In genomic region chr11:28836285-28837081, GRCh38 we compare ENCODE assay signal across 12 cellular contexts.
A peak's percentile ranks its signal among the peaks of the same experiment; 100 is the strongest.
DNase-seq lines count a peak whose midpoint lies in the region; ATAC-seq and TF ChIP-seq lines count a peak whose summit lies in the region.
"Had no signal": no experiment of that assay in that cellular context is flagged by ENCODE, and none has a peak within 500 bp of the region (broad histone marks: within the 10 kb centered on the region; RNA-seq: fewer than 3 reads in every experiment).

No MANE protein-coding gene starts in this region.

- H3K36me3 Mint-ChIP-seq in stimulated activated memory B cell treated with anti-CD40 and anti-IgM and Interleukin-4, amounts not matched to agents 10 μg/mL and 1 μg/mL and 100 μg/mL, for 72 hours, result no peaks in the 10 kb centered on the region

- H3K27me3 ChIP-seq in cardiac muscle cell (peaks cover 29% of the 10 kb centered on the region), heart right ventricle (no peaks in the 10 kb centered on the region), upper lobe of right lung (no peaks in the 10 kb centered on the region), stomach (no peaks in the 10 kb centered on the region)

- 37 to 44% methylated on average over 4 of the region's 4 CpGs for WGBS in heart right ventricle, 2 donors
- WGBS in stomach, 5 donors, result 30 to 49% (median 39%) methylated on average over 4 of the region's 4 CpGs

- peaks cover 6% of the 10 kb centered on the region for H3K4me1 ChIP-seq in cardiac muscle cell (ENCODE audit: low read depth)
- no peaks in the 10 kb centered on the region for H3K4me1 ChIP-seq in heart right ventricle
- no peaks in the 10 kb centered on the region for H3K4me1 ChIP-seq in upper lobe of right lung
- H3K4me1 ChIP-seq in stomach, result no peaks in the 10 kb centered on the region

- H3K4me1 Mint-ChIP-seq in stimulated activated memory B cell treated with anti-CD40 and anti-IgM and Interleukin-4, amounts not matched to agents 10 μg/mL and 1 μg/mL and 100 μg/mL, for 72 hours, result no peaks in the 10 kb centered on the region
- H3K4me1 Mint-ChIP-seq: B cell had no signal

- H3K4me3 ChIP-seq in cardiac muscle cell (no peak overlapping the region), heart right ventricle (no peak overlapping the region), upper lobe of right lung (no peak overlapping the region), stomach (no peak overlapping the region)

- intact Hi-C loops in heart right ventricle (cut with DNase I), result no loop called here
- intact Hi-C loops in upper lobe of right lung (cut with DNase I), result no loop called here
- intact Hi-C loops in Right ventricle myocardium superior (cut with DNase I), result no loop called here
- intact Hi-C loops in stomach (cut with DNase I; ENCODE audit: low total_unique reads), result no loop called here

- H3K9me3 ChIP-seq in cardiac muscle cell (ENCODE audit: low read depth), result no peaks in the 10 kb centered on the region
- H3K9me3 ChIP-seq in heart right ventricle, result no peaks in the 10 kb centered on the region
- H3K9me3 ChIP-seq in upper lobe of right lung, result no peaks in the 10 kb centered on the region
- no peaks in the 10 kb centered on the region for H3K9me3 ChIP-seq in stomach

- H3K27me3 Mint-ChIP-seq in stimulated activated memory B cell treated with anti-CD40 and anti-IgM and Interleukin-4, amounts not matched to agents 10 μg/mL and 1 μg/mL and 100 μg/mL, for 72 hours, result no peaks in the 10 kb centered on the region
- H3K27me3 Mint-ChIP-seq: B cell had no signal

- TF ChIP-seq CTCF in cardiac muscle cell (IDR thresholded peaks at IDR 0.05; ENCODE audit: low read depth, low read length), result no peak
- TF ChIP-seq CTCF in heart right ventricle (IDR thresholded peaks at IDR 0.05), result no peak
- TF ChIP-seq CTCF in upper lobe of right lung (IDR thresholded peaks at IDR 0.05), result no peak
- TF ChIP-seq CTCF in stomach (IDR thresholded peaks at IDR 0.05), result no peak

- H3K36me3 ChIP-seq in cardiac muscle cell, result no peaks in the 10 kb centered on the region
- H3K36me3 ChIP-seq in heart right ventricle, result no peaks in the 10 kb centered on the region
- no peaks in the 10 kb centered on the region for H3K36me3 ChIP-seq in upper lobe of right lung
- H3K36me3 ChIP-seq in stomach, result no peaks in the 10 kb centered on the region

- no peaks in the 10 kb centered on the region for H3K9me3 Mint-ChIP-seq in stimulated activated memory B cell treated with anti-CD40 and anti-IgM and Interleukin-4, amounts not matched to agents 10 μg/mL and 1 μg/mL and 100 μg/mL, for 72 hours
- H3K9me3 Mint-ChIP-seq: H9 had no signal

- no peak overlapping the region for H3K27ac Mint-ChIP-seq in stimulated activated memory B cell treated with anti-CD40 and anti-IgM and Interleukin-4, amounts not matched to agents 10 μg/mL and 1 μg/mL and 100 μg/mL, for 72 hours
- H3K27ac Mint-ChIP-seq: B cell had no signal

- DNase-seq in cardiac muscle cell (ENCODE audit: low read depth in 1 of 2, low spot score in 1 of 2) (peak; percentile 3 to 95), heart right ventricle (no peak), SW 1271 (lab: John Stamatoyannopoulos, UW) (peak; percentile 98 to 99), glomerular visceral epithelial cell (ENCODE audit: extremely low spot score) (peak; percentile 95), upper lobe of right lung (no peak), Right ventricle myocardium superior (no peak), stomach (no peak)
- DNase-seq: central memory CD4-positive, alpha-beta T cell; H9; left colon had no signal

- no peak overlapping the region for H3K27ac ChIP-seq in cardiac muscle cell
- no peak overlapping the region for H3K27ac ChIP-seq in heart right ventricle
- no peak overlapping the region for H3K27ac ChIP-seq in upper lobe of right lung
- no peak overlapping the region for H3K27ac ChIP-seq in stomach

- no peak for TF ChIP-seq EP300 in stomach (IDR thresholded peaks at IDR 0.05)

- no peak for TF ChIP-seq POLR2A in stomach (IDR thresholded peaks at IDR 0.05)

- ATAC-seq in heart right ventricle (no peak), upper lobe of right lung (peak; percentile 58), Right ventricle myocardium superior (ENCODE audit: poor library complexity) (no peak)
- no peak for ATAC-seq in stimulated activated memory B cell treated with anti-CD40 and anti-IgM and Interleukin-4, amounts not matched to agents 10 μg/mL and 1 μg/mL and 100 μg/mL, for 72 hours
- ATAC-seq: left colon had no signal

- H3K4me3 Mint-ChIP-seq in stimulated activated memory B cell treated with anti-CD40 and anti-IgM and Interleukin-4, amounts not matched to agents 10 μg/mL and 1 μg/mL and 100 μg/mL, for 72 hours, result no peak overlapping the region
- H3K4me3 Mint-ChIP-seq: B cell, H9 had no signal

Comparison
In these comparisons a context has a peak if more than half of its experiments do, and no peak if none do; other contexts are left out.
1. DNase-seq: peak in cardiac muscle cell (2 of 2), SW 1271 (2 of 2) and glomerular visceral epithelial cell (single experiment); none in heart right ventricle (0 of 2), upper lobe of right lung (single experiment), Right ventricle myocardium superior (single experiment) and stomach (single experiment).